32 cellular contexts compared by ENCODE assay signal in genomic region chr7:76189276-76189675, GRCh38. TPM values are rescaled to one million over a fixed set of nuclear protein-coding genes. Genes with fewer than 3 reads are reported as not detected.
"Had no signal": no experiment of that assay in that cellular context is flagged by ENCODE, and none has a peak within 500 bp of the region (broad histone marks: within the 10 kb centered on the region; RNA-seq: fewer than 3 reads in every experiment).

No MANE protein-coding gene starts in this region.

- H3K4me1 Mint-ChIP-seq: activated B cell treated with CpG ODN at 0.5 μM for 24 hours; activated naive CD8-positive, alpha-beta T cell treated with anti-CD3 and anti-CD28 coated beads for 36 hours; central memory CD8-positive, alpha-beta T cell had no signal

- H3K4me3 ChIP-seq: MG63 had no signal

- H3K4me3 Mint-ChIP-seq: activated B cell treated with CpG ODN at 0.5 μM for 24 hours; activated CD4-positive, alpha-beta memory T cell treated with anti-CD3 and anti-CD28 coated beads for 36 hours; activated naive CD8-positive, alpha-beta T cell treated with anti-CD3 and anti-CD28 coated beads for 36 hours; activated T-cell treated with anti-CD3 and anti-CD28 coated beads, Interleukin-2, amount 50 U/mL, for 4 hours; central memory CD8-positive, alpha-beta T cell had no signal

- H3K27me3 ChIP-seq: brain microvascular endothelial cell, MG63 had no signal

- H3K27ac ChIP-seq: brain microvascular endothelial cell, VCaP had no signal

- H3K9me3 ChIP-seq: MG63 had no signal

- H3K9me3 Mint-ChIP-seq: activated B cell treated with CpG ODN at 0.5 μM for 24 hours; activated CD4-positive, alpha-beta memory T cell treated with anti-CD3 and anti-CD28 coated beads for 36 hours; activated T-cell treated with anti-CD3 and anti-CD28 coated beads, Interleukin-2, amount 50 U/mL, for 4 hours; central memory CD8-positive, alpha-beta T cell had no signal

- ATAC-seq: activated T-cell treated with anti-CD3 and anti-CD28 coated beads, Interleukin-2, amount 50 U/mL, for 4 hours had no signal

- H3K27ac Mint-ChIP-seq: activated B cell treated with CpG ODN at 0.5 μM for 24 hours; activated CD4-positive, alpha-beta memory T cell treated with anti-CD3 and anti-CD28 coated beads for 36 hours; activated naive CD8-positive, alpha-beta T cell treated with anti-CD3 and anti-CD28 coated beads for 36 hours had no signal

- DNase-seq: activated B cell treated with CpG ODN at 0.5 μM for 24 hours; activated CD4-positive, alpha-beta memory T cell treated with anti-CD3 and anti-CD28 coated beads for 36 hours; activated CD4-positive, alpha-beta T cell treated with anti-CD3 and anti-CD28 coated beads for 4 hours; activated CD4-positive, alpha-beta T cell treated with anti-CD3 and anti-CD28 coated beads, Interleukin-2, amount 50 U/mL, for 1 hour; activated CD4-positive, CD25-positive, alpha-beta regulatory T cell treated with anti-CD3 and anti-CD28 coated beads, Interleukin-2, amount 50 U/mL, for 72 hours; activated CD8-positive, alpha-beta memory T cell treated with anti-CD3 and anti-CD28 coated beads, Interleukin-2, amount 50 U/mL, for 4 hours; activated effector memory CD4-positive, alpha-beta T cell treated with Interleukin-2 at 50 U/mL for 16 hours; activated naive CD4-positive, alpha-beta T cell treated with anti-CD3 and anti-CD28 coated beads, Interleukin-2, amount 50 U/mL, for 16 hours; activated naive CD8-positive, alpha-beta T cell treated with anti-CD3 and anti-CD28 coated beads for 36 hours; activated T-cell treated with anti-CD3 and anti-CD28 coated beads for 4 hours; activated T-cell treated with anti-CD3 and anti-CD28 coated beads, Interleukin-2, amount 50 U/mL, for 4 hours; amniotic stem cell; aorta; brain microvascular endothelial cell; Kasumi-1; KG1; MG63; NCI-H1048; NCI-H1105 treated with DMSO at 0.1 percent for 48 hours; NCI-H1436; NCI-H1694 treated with DMSO at 0.1 percent for 48 hours; NCI-H2029; NCI-H345; NCI-H524 treated with DMSO at 0.1 percent for 48 hours; OCI-M1; Right ventricle myocardium superior; SW 1271; T-helper 1 cell; T-helper 2 cell; T-helper 9 cell had no signal

- H3K27me3 Mint-ChIP-seq: activated naive CD8-positive, alpha-beta T cell treated with anti-CD3 and anti-CD28 coated beads for 36 hours had no signal

- H3K36me3 ChIP-seq: brain microvascular endothelial cell, MG63 had no signal

- H3K36me3 Mint-ChIP-seq: activated CD4-positive, alpha-beta memory T cell treated with anti-CD3 and anti-CD28 coated beads for 36 hours; activated naive CD8-positive, alpha-beta T cell treated with anti-CD3 and anti-CD28 coated beads for 36 hours had no signal

RNA-seq across cellular contexts. Expression of gene SRRM3, which starts 12.4 kb away (rescaled TPM):
- total RNA-seq: activated B cell treated with CpG ODN at 0.5 μM for 24 hours; activated CD4-positive, alpha-beta memory T cell treated with anti-CD3 and anti-CD28 coated beads for 36 hours; activated naive CD8-positive, alpha-beta T cell treated with anti-CD3 and anti-CD28 coated beads for 36 hours had no signal
